In the genomic region with DNA sequence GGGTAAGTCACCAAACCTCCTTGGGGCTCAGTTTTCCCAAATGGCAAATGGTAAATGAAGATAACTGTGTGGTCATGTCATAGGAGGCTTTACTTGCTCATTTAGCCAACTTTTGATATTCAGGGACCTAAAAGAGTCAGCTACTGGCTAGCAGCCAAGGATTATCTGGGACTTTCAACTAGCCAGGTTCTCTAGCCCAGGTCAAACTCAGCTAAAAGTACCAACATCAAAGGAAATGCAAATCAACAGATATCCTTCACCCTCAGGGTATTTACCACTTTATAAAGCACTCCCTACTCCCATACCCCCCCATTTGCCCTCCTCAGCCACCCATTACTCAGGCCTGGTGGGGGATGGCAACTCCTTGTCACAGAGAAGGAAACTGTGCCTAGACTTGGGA, we compare ENCODE assay signal across 22 cellular contexts. TPM values are rescaled to one million over a fixed set of nuclear protein-coding genes. Genes with fewer than 3 reads are reported as not detected.
DNase-seq lines count a peak whose midpoint lies in the region; ATAC-seq, FAIRE-seq and TF ChIP-seq lines count a peak whose summit lies in the region.
"Had no signal": no experiment of that assay in that cellular context is flagged by ENCODE, and none has a peak within 500 bp of the region (broad histone marks: within the 10 kb centered on the region; RNA-seq: fewer than 3 reads in every experiment).

No MANE protein-coding gene starts in this region.

- FAIRE-seq in A549 (lab: Jason Lieb, UNC) (peak; percentile 56), K562 (lab: Jason Lieb, UNC) (no peak)
- FAIRE-seq: D721Med, GM12892, GM19239 had no signal

- TF ChIP-seq POLR2A in A549 (IDR thresholded peaks at IDR 0.05; ENCODE audit: low read length) (no peak), K562 (conservative IDR thresholded peaks at IDR 0.05) (no peak)

- in situ Hi-C loops in K562 (cut with MboI): no loop called here

- no peaks in the 10 kb centered on the region for H3K9me3 Mint-ChIP-seq in T-helper 2 cell treated with Interferon-gamma antibody and Interleukin-4, amounts not matched to agents 5 μg/mL and 100 μg/mL, for 36 hours
- H3K9me3 Mint-ChIP-seq: CD8-positive, alpha-beta T cell had no signal

- H3K9ac ChIP-seq in K562 (ENCODE audit: insufficient read depth in 1 of 2, low read depth in 2 of 2, low read length in 2 of 2): no peak overlapping the region
- H3K9ac ChIP-seq: BLaER1 had no signal

- BruUV-seq in K562 (replicated peaks; lab: Mats Ljungman, UMichigan): no TSS peak

- H4K20me1 ChIP-seq in K562 (replicated peaks; ENCODE audit: control insufficient read depth, insufficient read depth, low read length): no peaks in the 10 kb centered on the region

- TF ChIP-seq CTCF in A549 (IDR thresholded peaks at IDR 0.05): no peak
- no peak for TF ChIP-seq CTCF in K562 (IDR thresholded peaks at IDR 0.05 in 2 of 3, conservative IDR thresholded peaks at IDR 0.05 in 1 of 3; ENCODE audit: insufficient read depth in 2 of 3, low read depth in 1 of 3, low read length in 3 of 3)

- no peak for TF ChIP-seq RAD21 in A549 (conservative IDR thresholded peaks at IDR 0.05 in 1 of 2, IDR thresholded peaks at IDR 0.05 in 1 of 2)
- no peak for TF ChIP-seq RAD21 in K562 (CRISPR knock-in tag; conservative IDR thresholded peaks at IDR 0.05 in 1 of 2, IDR thresholded peaks at IDR 0.05 in 1 of 2)

- H3K36me3 ChIP-seq in K562 (ENCODE audit: control insufficient read depth, insufficient read depth, low read length): no peaks in the 10 kb centered on the region

- CTCF ChIA-PET in A549 (lab: Yijun Ruan, JAX) (no interaction called here), K562 (lab: Yijun Ruan, JAX; ENCODE audit: low intra/inter-chr PET ratio) (no interaction called here)

- H3K4me3 ChIP-seq in A549: no peak overlapping the region
- H3K4me3 ChIP-seq in K562: no peak overlapping the region
- H3K4me3 ChIP-seq: BLaER1 had no signal

- ATAC-seq in A549 (no peak), GM21390 (IDR thresholded peaks at IDR 0.05; ENCODE audit: unreplicated experiment) (peak; percentile 53), K562 (no peak; the same call in 2 of the 3 replicates), GM18870 (IDR thresholded peaks at IDR 0.05; ENCODE audit: unreplicated experiment) (no peak)
- ATAC-seq: CD8-positive, alpha-beta T cell had no signal

- no peak overlapping the region for H3K4me3 Mint-ChIP-seq in T-helper 2 cell treated with Interferon-gamma antibody and Interleukin-4, amounts not matched to agents 5 μg/mL and 100 μg/mL, for 36 hours
- H3K4me3 Mint-ChIP-seq: CD8-positive, alpha-beta T cell had no signal

- H3K36me3 Mint-ChIP-seq in T-helper 2 cell treated with Interferon-gamma antibody and Interleukin-4, amounts not matched to agents 5 μg/mL and 100 μg/mL, for 36 hours (ENCODE audit: low read depth): no peaks in the 10 kb centered on the region

- H3K27me3 ChIP-seq in K562 (ENCODE audit: control insufficient read depth in 2 of 2, insufficient read depth in 2 of 2, low read length in 2 of 2): no peaks in the 10 kb centered on the region

- no peak overlapping the region for H3K27ac ChIP-seq in A549
- no peak overlapping the region for H3K27ac ChIP-seq in K562 (ENCODE audit: extremely low read depth, low read depth, low read length)
- H3K27ac ChIP-seq: BLaER1 had no signal

- no peak overlapping the region for H2AFZ ChIP-seq in K562 (ENCODE audit: low read depth, low read length)

- no peaks in the 10 kb centered on the region for H3K27me3 Mint-ChIP-seq in T-helper 2 cell treated with Interferon-gamma antibody and Interleukin-4, amounts not matched to agents 5 μg/mL and 100 μg/mL, for 36 hours (ENCODE audit: low read depth)

- POLR2A ChIA-PET in A549 (lab: Yijun Ruan, JAX): no interaction called here
- POLR2A ChIA-PET in K562 (lab: Yijun Ruan, JAX): no interaction called here

- H3K4me1 Mint-ChIP-seq in T-helper 2 cell treated with Interferon-gamma antibody and Interleukin-4, amounts not matched to agents 5 μg/mL and 100 μg/mL, for 36 hours (ENCODE audit: low read depth): peaks cover 2% of the 10 kb centered on the region

- intact Hi-C loops in K562 (cut with micrococcal nuclease): no loop called here

- no peaks in the 10 kb centered on the region for H3K9me3 ChIP-seq in A549
- H3K9me3 ChIP-seq in K562 (replicated peaks; ENCODE audit: control insufficient read depth, insufficient read depth, low read depth, low read length): no peaks in the 10 kb centered on the region
- H3K9me3 ChIP-seq: BLaER1 had no signal

- no peak for TF ChIP-seq EP300 in A549 (IDR thresholded peaks at IDR 0.05)
- TF ChIP-seq EP300 in K562 (IDR thresholded peaks at IDR 0.05; ENCODE audit: low read length): no peak

- no peak overlapping the region for H3K27ac Mint-ChIP-seq in T-helper 2 cell treated with Interferon-gamma antibody and Interleukin-4, amounts not matched to agents 5 μg/mL and 100 μg/mL, for 36 hours
- H3K27ac Mint-ChIP-seq: CD8-positive, alpha-beta T cell had no signal

- DNase-seq in A549 (ENCODE audit: low read depth in 1 of 2, low spot score in 1 of 2) (no peak), HUDEP-2 (lab: John Stamatoyannopoulos, UW; ENCODE audit: unreplicated experiment in 76 of 76) (peak in 42 of 76 experiments; percentile 0 to 41 (median 2)), K562 (ENCODE audit: extremely low read depth in 1 of 4, low spot score in 3 of 4) (peak in 2 of 4 experiments; percentile 15 to 59), NAMALWA (ENCODE audit: low spot score) (no peak)
- DNase-seq in activated naive CD4-positive, alpha-beta T cell treated with anti-CD3 and anti-CD28 coated beads, Interleukin-2, amount 50 U/mL, for 16 hours: no peak
- DNase-seq in T-helper 2 cell treated with Interferon-gamma antibody and Interleukin-4, amounts not matched to agents 5 μg/mL and 100 μg/mL, for 36 hours (ENCODE audit: low spot score): no peak
- DNase-seq: CD8-positive, alpha-beta T cell; DND-41; GDM1; GOT3; NCI-H1436; NCI-H2029; NCI-H510A treated with DMSO at 0.1 percent for 48 hours; SIG-M5 had no signal

- no peaks in the 10 kb centered on the region for H3K79me2 ChIP-seq in K562 (ENCODE audit: control insufficient read depth, insufficient read depth, low read length)

- H3K4me1 ChIP-seq in A549: no peaks in the 10 kb centered on the region
- peaks cover 0 to 2% of the 10 kb centered on the region in 2 experiments; a peak in 2 of 5 replicates for H3K4me1 ChIP-seq in K562 (replicated peaks in 1 of 2; ENCODE audit: control insufficient read depth in 2 of 2, insufficient read depth in 2 of 2, low read length in 2 of 2)

- H3K9me1 ChIP-seq in K562 (ENCODE audit: control insufficient read depth, insufficient read depth, low read length): no peaks in the 10 kb centered on the region

- H3K4me2 ChIP-seq in A549: no peak overlapping the region
- no peak overlapping the region for H3K4me2 ChIP-seq in K562 (ENCODE audit: insufficient read depth, low read length)
- H3K4me2 ChIP-seq: BLaER1 had no signal

RNA-seq across cellular contexts. Expression of a gene that starts 7.5 kb away (rescaled TPM):
- polyA plus RNA-seq in A549 (2011; rRNA removed) (1.9 and 3.0 TPM in 2 replicates), A549 (2017; fragmentation: RNase III; extraction: RNeasy Plus Mini Kit Qiagen cat#74134 plus additional on column Dnase treatment) (2.8 to 3.1 TPM (median 2.9 TPM) in 3 replicates), K562 (2011; rRNA removed) (1.6 and 2.3 TPM in 2 replicates), K562 (2014; fragmentation: Illumina TruSeq; extraction: Trizol) (3.8 and 4.6 TPM in 2 replicates), K562 (2014; fragmentation: Nextera tagmentation; extraction: Ambion mirVana) (under 1 TPM; 0.29 to 0.46 TPM), K562 (2014; rRNA removed) (2.3 and 3.5 TPM in 2 replicates)
- 1.1 and 1.5 TPM in 2 replicates for polyA plus RNA-seq in A549 (2012; cell fraction: cytosol; rRNA removed)
- 1.8 and 2.4 TPM in 2 replicates for polyA plus RNA-seq in A549 (2012; cell fraction: nucleus; rRNA removed)
- polyA minus RNA-seq in A549 (2011; rRNA and poly(A)+ RNA removed): 6.0 and 6.1 TPM in 2 replicates
- total RNA-seq in K562 (2011; cell fraction: chromatin; rRNA removed; ENCODE audit: low replicate concordance): 5.1 and 6.5 TPM in 2 replicates
- total RNA-seq in K562 (2011; cell fraction: nucleolus; rRNA removed): 3.9 and 4.3 TPM in 2 replicates
- 5.2 and 5.6 TPM in 2 replicates for total RNA-seq in K562 (2011; cell fraction: nucleoplasm; rRNA removed)
- total RNA-seq in K562 (2014; rRNA removed) (3.0 and 4.2 TPM in 2 replicates), K562 (2014; rRNA removed; fragmentation: Illumina TruSeq; extraction: Trizol) (3.5 TPM in 2 replicates), K562 (2015; rRNA removed; fragmentation: Illumina TruSeq; extraction: Trizol) (4.3 and 4.6 TPM in 2 replicates), K562 (2021) (4.6 and 5.0 TPM in 2 replicates)
- 1.4 and 1.8 TPM in 2 replicates for polyA plus RNA-seq in K562 (2011; cell fraction: cytosol; rRNA removed)
- 1.4 and 2.2 TPM in 2 replicates for polyA plus RNA-seq in K562 (2011; cell fraction: nucleus; rRNA removed)
- 0.96 and 2.5 TPM in 2 replicates for polyA plus RNA-seq in K562 (2012)
- 3.3 and 4.9 TPM in 2 replicates for polyA minus RNA-seq in K562 (2011; rRNA and poly(A)+ RNA removed)
- 2.2 and 2.9 TPM in 2 replicates for polyA minus RNA-seq in K562 (2011; cell fraction: cytosol; rRNA and poly(A)+ RNA removed)
- 1.9 and 2.3 TPM in 2 replicates for polyA minus RNA-seq in K562 (2011; cell fraction: nucleus; rRNA and poly(A)+ RNA removed)

RNA-seq across cellular contexts. Expression of a gene that starts 32.4 kb away (rescaled TPM):
- polyA plus RNA-seq in A549 (2011; rRNA removed) (0.08 and 0.28 TPM in 2 replicates), A549 (2017; fragmentation: RNase III; extraction: RNeasy Plus Mini Kit Qiagen cat#74134 plus additional on column Dnase treatment) (0.07 TPM in 1 of 3 replicates, not detected in the others), K562 (2011; rRNA removed) (0.37 and 0.53 TPM in 2 replicates), K562 (2014; fragmentation: Illumina TruSeq; extraction: Trizol) (0.21 and 0.24 TPM in 2 replicates), K562 (2014; fragmentation: Nextera tagmentation; extraction: Ambion mirVana) (under 1 TPM; 0.53 to 0.70 TPM), K562 (2014; rRNA removed) (0.12 and 0.20 TPM in 2 replicates)
- 0.04 and 0.10 TPM in 2 replicates for polyA plus RNA-seq in A549 (2012; cell fraction: cytosol; rRNA removed)
- polyA plus RNA-seq in A549 (2012; cell fraction: nucleus; rRNA removed): 0.07 and 0.16 TPM in 2 replicates
- polyA minus RNA-seq in A549 (2011; rRNA and poly(A)+ RNA removed): 0.44 TPM in 1 of 2 replicates, not detected in the other
- 0.39 TPM in 1 of 2 replicates, not detected in the other for total RNA-seq in K562 (2011; cell fraction: chromatin; rRNA removed; ENCODE audit: low replicate concordance)
- total RNA-seq in K562 (2011; cell fraction: nucleolus; rRNA removed): 0.33 and 0.39 TPM in 2 replicates
- total RNA-seq in K562 (2011; cell fraction: nucleoplasm; rRNA removed): 0.46 TPM in 1 of 2 replicates, not detected in the other
- total RNA-seq in K562 (2014; rRNA removed) (not detected in 2 replicates), K562 (2014; rRNA removed; fragmentation: Illumina TruSeq; extraction: Trizol) (0.26 TPM in 1 of 2 replicates, not detected in the other), K562 (2015; rRNA removed; fragmentation: Illumina TruSeq; extraction: Trizol) (0.14 TPM in 1 of 2 replicates, not detected in the other), K562 (2021) (0.18 and 0.33 TPM in 2 replicates)
- polyA plus RNA-seq in K562 (2011; cell fraction: cytosol; rRNA removed): 0.35 and 1.5 TPM in 2 replicates
- 0.48 and 1.0 TPM in 2 replicates for polyA plus RNA-seq in K562 (2011; cell fraction: nucleus; rRNA removed)
- polyA plus RNA-seq in K562 (2012): 0.22 and 0.42 TPM in 2 replicates
- polyA minus RNA-seq in K562 (2011; rRNA and poly(A)+ RNA removed): 0.51 and 0.53 TPM in 2 replicates
- not detected in 2 replicates for polyA minus RNA-seq in K562 (2011; cell fraction: cytosol; rRNA and poly(A)+ RNA removed)
- 0.22 TPM in 1 of 2 replicates, not detected in the other for polyA minus RNA-seq in K562 (2011; cell fraction: nucleus; rRNA and poly(A)+ RNA removed)
- total RNA-seq: A172; CD8-positive, alpha-beta T cell; T-helper 1 cell treated with Interleukin-12 subunit alpha and Interleukin-12 subunit beta and Interleukin-4 antibody, amounts not matched to agents 30 ng/mL and 1 ng/mL, for 36 hours had no signal

Comparison
In these comparisons a context has a peak if more than half of its experiments do, and no peak if none do; other contexts are left out.
1. DNase-seq: peak in HUDEP-2 (42 of 76); none in A549 (0 of 2), activated naive CD4-positive, alpha-beta T cell treated with anti-CD3 and anti-CD28 coated beads, Interleukin-2, amount 50 U/mL, for 16 hours (single experiment), NAMALWA (single experiment) and T-helper 2 cell treated with Interferon-gamma antibody and Interleukin-4, amounts not matched to agents 5 μg/mL and 100 μg/mL, for 36 hours (single experiment).